Comparison of ENCODE assay signal across 8 cellular contexts in the genomic region with DNA sequence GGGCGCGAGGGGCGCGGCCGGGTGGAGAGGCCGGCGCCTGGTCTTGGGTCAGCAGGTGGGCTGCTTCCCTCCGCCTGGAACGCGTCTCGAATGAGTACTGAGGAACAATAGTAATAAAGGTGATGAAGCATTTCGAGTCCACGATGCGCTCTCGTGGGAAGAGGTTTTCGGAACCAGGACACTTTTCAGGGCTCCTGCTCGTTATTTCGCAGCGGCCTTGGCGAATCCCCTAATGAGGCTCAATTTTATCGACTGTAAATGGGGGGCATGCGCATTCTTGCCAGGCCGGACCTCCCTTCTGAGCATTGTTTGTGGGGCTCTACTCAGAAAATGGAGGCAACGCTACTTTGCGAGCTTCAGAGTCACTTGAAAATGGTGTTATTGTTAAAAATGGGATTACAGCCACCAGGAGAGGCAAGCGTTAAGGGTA. TPM values are rescaled to one million over a fixed set of nuclear protein-coding genes. Genes with fewer than 3 reads are reported as not detected.
DNase-seq lines count a peak whose midpoint lies in the region; ATAC-seq and TF ChIP-seq lines count a peak whose summit lies in the region.

No MANE protein-coding gene starts in this region.

- H3K4me1 ChIP-seq in heart left ventricle = peaks cover 6 to 49% (median 34%) of the 10 kb centered on the region in 12 donors
- peaks cover 0 to 24% of the 10 kb centered on the region in 2 donors for H3K4me1 ChIP-seq in ascending aorta
- peaks cover 3 to 7% of the 10 kb centered on the region in 2 donors for H3K4me1 ChIP-seq in lung (ENCODE audit: control insufficient read depth in 2 of 2, insufficient read depth in 2 of 2, low read length in 2 of 2)
- H3K4me1 ChIP-seq in vagina = peaks cover 34% of the 10 kb centered on the region

- WGBS in heart left ventricle, 4 donors = 1 to 3% (median 2%) methylated on average over 15 to 26 of the region's 26 CpGs
- WGBS in lung, 2 donors = 3 to 6% methylated on average over 18 to 26 of the region's 26 CpGs

- no peak for TF ChIP-seq POLR2A in heart left ventricle (IDR thresholded peaks at IDR 0.05)
- TF ChIP-seq POLR2A in vagina (IDR thresholded peaks at IDR 0.05) = no peak

- H3K27ac ChIP-seq in heart left ventricle (peak overlapping the region; percentile 59 to 100 (median 99)), ascending aorta (peak overlapping the region; percentile 97 to 98), lung (ENCODE audit: low read depth in 1 of 2, low read length in 1 of 2) (peak overlapping the region; percentile 29 to 85), vagina (peak overlapping the region; percentile 96)

- TF ChIP-seq CTCF in heart left ventricle (IDR thresholded peaks at IDR 0.05) (no peak), ascending aorta (IDR thresholded peaks at IDR 0.05) (no peak), lung (IDR thresholded peaks at IDR 0.05; ENCODE audit: control extremely low read depth, extremely low read depth) (no peak), vagina (IDR thresholded peaks at IDR 0.05) (no peak)

- no peaks in the 10 kb centered on the region for H3K27me3 ChIP-seq in heart left ventricle
- no peaks in the 10 kb centered on the region for H3K27me3 ChIP-seq in ascending aorta
- H3K27me3 ChIP-seq in lung (ENCODE audit: control insufficient read depth, insufficient read depth) = no peaks in the 10 kb centered on the region
- H3K27me3 ChIP-seq in vagina = no peaks in the 10 kb centered on the region

- intact Hi-C loops in heart left ventricle (cut with DNase I) = loop anchor here in 5 of 10 donors (1.0 to 10.0 kb wide), 5 partner anchors 44 to 297 kb away; a partner anchor contains a TSS
- intact Hi-C loops in left ventricle myocardium superior (cut with micrococcal nuclease) = no loop called here
- intact Hi-C loops in ascending aorta (cut with DNase I) = loop anchor here (2.0 to 10.0 kb wide), 6 partner anchors 116 to 824 kb away; a partner anchor contains a TSS
- intact Hi-C loops in vagina (cut with DNase I) = no loop called here

- H3K36me3 ChIP-seq in heart left ventricle (peaks cover 0 to 42% (median 22%) of the 10 kb centered on the region in 9 donors), ascending aorta (peaks cover 13 to 20% of the 10 kb centered on the region in 2 donors), lung (ENCODE audit: control insufficient read depth in 2 of 2, insufficient read depth in 2 of 2, low read length in 2 of 2) (peaks cover 0 to 9% of the 10 kb centered on the region in 2 donors), vagina (peaks cover 0 to 19% of the 10 kb centered on the region in 2 donors)

- DNase-seq in heart left ventricle = no peak
- DNase-seq in left ventricle myocardium superior = no peak
- DNase-seq in ascending aorta (ENCODE audit: low spot score in 2 of 2) = no peak
- no peak for DNase-seq in lung (ENCODE audit: low spot score)
- DNase-seq in vagina (ENCODE audit: extremely low spot score in 2 of 2) = no peak
- DNase-seq in NCI-H2227 (lab: John Stamatoyannopoulos, UW; ENCODE audit: unreplicated experiment) = no peak
- DNase-seq in NCI-H1417 treated with DMSO at 0.1 percent for 48 hours (lab: John Stamatoyannopoulos, UW) = no peak
- DNase-seq in NCI-H128 (lab: John Stamatoyannopoulos, UW; ENCODE audit: unreplicated experiment) = no peak

- H3K4me3 ChIP-seq in heart left ventricle (peak overlapping the region; percentile 40 to 95 (median 90)), ascending aorta (peak overlapping the region; percentile 85 to 96), lung (peak overlapping the region; percentile 51), vagina (peak overlapping the region; percentile 89 to 96)

- no peak for ATAC-seq in heart left ventricle
- ATAC-seq in left ventricle myocardium superior = no peak
- no peak for ATAC-seq in lung (ENCODE audit: insufficient read depth, low FRiP score)

- H3K9me3 ChIP-seq in heart left ventricle (no peaks in the 10 kb centered on the region), ascending aorta (no peaks in the 10 kb centered on the region), lung (ENCODE audit: control insufficient read depth in 2 of 2, insufficient read depth in 1 of 2, low read length in 1 of 2) (no peaks in the 10 kb centered on the region), vagina (no peaks in the 10 kb centered on the region)

RNA-seq across cellular contexts. Expression of a gene that starts 1.2 kb away (rescaled TPM):
- total RNA-seq in heart left ventricle (10 to 100 TPM; 22.4 to 38.5 (median 29.9) TPM), left ventricle myocardium superior (31.8 TPM), ascending aorta (23.5 TPM), lung (10 to 100 TPM; 39.3 to 71.0 TPM), vagina (40.0 TPM)
- polyA plus RNA-seq in heart left ventricle (10 to 100 TPM in 1 of 2 donors, 1 to 10 TPM in 1; 6.2 to 15.6 TPM), lung (10 to 100 TPM in 1 of 2 donors, 1 to 10 TPM in 1; 9.2 to 10.4 TPM)
